Comparison of ENCODE assay signal across 12 cellular contexts in the genomic region with DNA sequence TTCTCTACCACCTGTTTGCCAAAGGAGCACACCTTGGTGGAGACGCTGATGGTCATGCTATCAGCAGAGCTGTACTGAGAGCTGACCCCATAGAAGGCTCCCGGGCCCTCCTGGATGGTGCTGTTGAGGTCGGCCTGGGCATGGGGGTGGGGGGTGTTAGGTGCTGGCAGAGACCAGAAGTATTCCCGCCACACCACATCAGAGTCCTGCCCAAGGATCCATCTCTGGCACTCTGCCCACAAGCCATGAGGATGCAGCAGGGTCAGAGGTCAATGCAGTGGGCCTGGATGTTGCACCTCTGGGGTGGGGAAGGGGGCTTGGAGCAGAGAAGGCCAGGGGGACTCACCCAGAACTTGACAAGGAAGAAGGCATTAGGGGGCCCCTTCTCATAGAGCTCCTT.
"Had no signal": no experiment of that assay in that cellular context is flagged by ENCODE, and none has a peak within 500 bp of the region (broad histone marks: within the 10 kb centered on the region; RNA-seq: fewer than 3 reads in every experiment).

No MANE protein-coding gene starts in this region.

- H3K27me3 Mint-ChIP-seq: activated B cell treated with CpG ODN at 0.5 μM for 24 hours; activated CD4-positive, alpha-beta T cell treated with anti-CD3 and anti-CD28 coated beads, Interleukin-2, amount 10 ng/mL, durations not matched to agents 7 days and 5 days; T-helper 17 cell had no signal

- H3K27ac Mint-ChIP-seq: activated B cell treated with CpG ODN at 0.5 μM for 24 hours, T-helper 17 cell had no signal

- H3K4me3 Mint-ChIP-seq: activated B cell treated with CpG ODN at 0.5 μM for 24 hours; activated CD4-positive, alpha-beta T cell treated with anti-CD3 and anti-CD28 coated beads, Interleukin-2, amount 10 ng/mL, durations not matched to agents 7 days and 5 days; T-helper 17 cell had no signal

- H3K9me3 Mint-ChIP-seq: activated B cell treated with CpG ODN at 0.5 μM for 24 hours; activated CD4-positive, alpha-beta T cell treated with anti-CD3 and anti-CD28 coated beads, Interleukin-2, amount 10 ng/mL, durations not matched to agents 7 days and 5 days; activated naive CD4-positive, alpha-beta T cell treated with anti-CD3 and anti-CD28 coated beads, Interleukin-2, amount 50 U/mL, for 72 hours had no signal

- DNase-seq: activated B cell treated with CpG ODN at 0.5 μM for 24 hours; activated CD4-positive, alpha-beta T cell treated with anti-CD3 and anti-CD28 coated beads, Interleukin-2, amount 10 ng/mL, durations not matched to agents 7 days and 5 days; activated effector memory CD4-positive, alpha-beta T cell treated with Interleukin-2 at 50 U/mL for 16 hours; activated T-cell treated with anti-CD3 and anti-CD28 coated beads for 4 hours; cerebellar nuclear complex; dermis blood vessel endothelial cell; erythroblast; hippocampal formation; small intestine; stimulated activated naive CD4-positive, alpha-beta T cell; T-helper 17 cell had no signal
